6 cellular contexts compared by ENCODE assay signal in the genomic region with DNA sequence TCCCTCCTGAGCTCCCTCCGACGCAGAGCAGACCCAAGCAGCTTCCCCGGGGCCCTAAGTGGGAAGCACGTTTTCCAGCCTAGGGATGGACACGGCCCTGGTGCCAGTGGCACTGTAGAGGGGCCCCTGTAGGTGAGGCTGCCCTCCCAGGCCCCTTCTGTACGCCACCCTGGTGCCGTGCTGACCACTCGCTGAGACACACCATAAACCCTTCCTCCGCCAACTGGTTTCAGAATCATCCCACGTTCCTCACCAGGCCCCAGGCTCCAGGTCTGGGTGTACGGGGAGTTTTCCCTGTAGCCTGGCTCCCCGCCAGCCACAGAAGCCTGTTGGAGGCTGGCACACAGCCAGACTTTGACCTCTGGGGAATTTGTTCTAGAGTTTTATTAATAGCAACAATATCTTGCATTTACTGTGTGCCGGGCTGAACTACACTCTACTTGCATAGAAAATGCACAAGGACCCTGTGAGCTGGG. TPM values are rescaled to one million over a fixed set of nuclear protein-coding genes. Genes with fewer than 3 reads are reported as not detected.
DNase-seq lines count a peak whose midpoint lies in the region; ATAC-seq and TF ChIP-seq lines count a peak whose summit lies in the region.

No MANE protein-coding gene starts in this region.

- H3K4me3 Mint-ChIP-seq in stimulated activated effector memory CD8-positive, alpha-beta T cell treated with anti-CD3 and anti-CD28 coated beads, Interleukin-12 subunit alpha, Interleukin-12 subunit beta, amount 100 ng/mL, for 72 hours: no peak overlapping the region

- no peaks in the 10 kb centered on the region for H3K4me1 Mint-ChIP-seq in stimulated activated effector memory CD8-positive, alpha-beta T cell treated with anti-CD3 and anti-CD28 coated beads, Interleukin-12 subunit alpha, Interleukin-12 subunit beta, amount 100 ng/mL, for 72 hours

- TF ChIP-seq CTCF in fibroblast of pulmonary artery (IDR thresholded peaks at IDR 0.05; ENCODE audit: low read length, missing control alignments) (no peak), upper lobe of left lung (IDR thresholded peaks at IDR 0.05) (no peak)

- H3K4me3 ChIP-seq in fibroblast of pulmonary artery (replicated peaks; ENCODE audit: low read depth, low read length) (no peak overlapping the region), upper lobe of left lung (no peak overlapping the region)

- TF ChIP-seq POLR2A in upper lobe of left lung (IDR thresholded peaks at IDR 0.05): no peak

- no peaks in the 10 kb centered on the region for H3K9me3 ChIP-seq in upper lobe of left lung

- DNase-seq in NCI-H146 (lab: John Stamatoyannopoulos, UW) (peak; percentile 38), NCI-H146 treated with DMSO at 0.1 percent for 48 hours (lab: John Stamatoyannopoulos, UW; ENCODE audit: unreplicated experiment) (no peak), fibroblast of pulmonary artery (ENCODE audit: low read depth) (peak; percentile 94), upper lobe of left lung (peak; percentile 52 to 57)
- no peak for DNase-seq in stimulated activated effector memory CD8-positive, alpha-beta T cell treated with anti-CD3 and anti-CD28 coated beads, Interleukin-12 subunit alpha, Interleukin-12 subunit beta, amount 100 ng/mL, for 72 hours (ENCODE audit: low spot score in 2 of 2)

- no peaks in the 10 kb centered on the region for H3K27me3 ChIP-seq in upper lobe of left lung

- no peak for TF ChIP-seq EP300 in upper lobe of left lung (IDR thresholded peaks at IDR 0.05)

- H3K4me1 ChIP-seq in upper lobe of left lung: peaks cover 21 to 29% (median 24%) of the 10 kb centered on the region in 4 donors

- H3K27ac Mint-ChIP-seq in stimulated activated effector memory CD8-positive, alpha-beta T cell treated with anti-CD3 and anti-CD28 coated beads, Interleukin-12 subunit alpha, Interleukin-12 subunit beta, amount 100 ng/mL, for 72 hours: no peak overlapping the region

- peak; percentile 4 to 6 for ATAC-seq in upper lobe of left lung (ENCODE audit: low FRiP score in 2 of 2)
- no peak for ATAC-seq in stimulated activated effector memory CD8-positive, alpha-beta T cell treated with anti-CD3 and anti-CD28 coated beads, Interleukin-12 subunit alpha, Interleukin-12 subunit beta, amount 100 ng/mL, for 72 hours
- no peak for ATAC-seq in GM21529 (IDR thresholded peaks at IDR 0.05; ENCODE audit: unreplicated experiment)

- H3K9me3 Mint-ChIP-seq in stimulated activated effector memory CD8-positive, alpha-beta T cell treated with anti-CD3 and anti-CD28 coated beads, Interleukin-12 subunit alpha, Interleukin-12 subunit beta, amount 100 ng/mL, for 72 hours: no peaks in the 10 kb centered on the region

- 30 to 53% methylated on average over 8 to 13 of the region's 13 CpGs for WGBS in upper lobe of left lung, 2 donors

- no peaks in the 10 kb centered on the region for H3K36me3 ChIP-seq in upper lobe of left lung

- no peak overlapping the region for H3K27ac ChIP-seq in upper lobe of left lung

- H3K36me3 Mint-ChIP-seq in stimulated activated effector memory CD8-positive, alpha-beta T cell treated with anti-CD3 and anti-CD28 coated beads, Interleukin-12 subunit alpha, Interleukin-12 subunit beta, amount 100 ng/mL, for 72 hours: no peaks in the 10 kb centered on the region

RNA-seq across cellular contexts. Expression of a gene that starts 18.2 kb away (rescaled TPM):
- total RNA-seq in upper lobe of left lung: 10 to 100 TPM in 2 of 6 donors, 1 to 10 TPM in 3, not detected in 1; 4.1 to 24.1 (median 9.0) TPM

RNA-seq across cellular contexts. Expression of a gene that starts 26.7 kb away (rescaled TPM):
- 1,000 to 10,000 TPM in 2 of 6 donors, 100 to 1,000 TPM in 4; 646 to 1,381 (median 944) TPM for total RNA-seq in upper lobe of left lung

RNA-seq across cellular contexts. Expression of a gene that starts 26.9 kb away (rescaled TPM):
- 10 to 100 TPM; 17.8 to 45.9 (median 34.4) TPM for total RNA-seq in upper lobe of left lung

RNA-seq across cellular contexts. Expression of a gene that starts 58.1 kb away (rescaled TPM):
- total RNA-seq in upper lobe of left lung: 10 to 100 TPM in 4 of 6 donors, 1 to 10 TPM in 2; 4.2 to 35.6 (median 12.2) TPM

Comparison
In these comparisons a context has a peak if more than half of its experiments do, and no peak if none do; other contexts are left out.
1. DNase-seq: peak in NCI-H146 (single experiment), fibroblast of pulmonary artery (single experiment) and upper lobe of left lung (2 of 2); none in NCI-H146 treated with DMSO at 0.1 percent for 48 hours (single experiment) and stimulated activated effector memory CD8-positive, alpha-beta T cell treated with anti-CD3 and anti-CD28 coated beads, Interleukin-12 subunit alpha, Interleukin-12 subunit beta, amount 100 ng/mL, for 72 hours (0 of 2).
2. ATAC-seq: peak in upper lobe of left lung (2 of 2); none in stimulated activated effector memory CD8-positive, alpha-beta T cell treated with anti-CD3 and anti-CD28 coated beads, Interleukin-12 subunit alpha, Interleukin-12 subunit beta, amount 100 ng/mL, for 72 hours (single experiment) and GM21529 (single experiment).